ENCODE assay signal across 8 cellular contexts in genomic region chr1:27575861-27576331, GRCh38. TPM values are rescaled to one million over a fixed set of nuclear protein-coding genes. Genes with fewer than 3 reads are reported as not detected.
DNase-seq lines count a peak whose midpoint lies in the region; ATAC-seq and TF ChIP-seq lines count a peak whose summit lies in the region.

No MANE protein-coding gene starts in this region.

- H3K4me3 ChIP-seq in cardiac muscle cell (peak overlapping the region; percentile 28), parathyroid adenoma (ENCODE audit: low read depth, low read length) (peak overlapping the region; percentile 19)

- H3K9ac ChIP-seq in parathyroid adenoma: no peak overlapping the region

- H3K27ac ChIP-seq in cardiac muscle cell: peak overlapping the region; percentile 95
- H3K27ac ChIP-seq in parathyroid adenoma: no peak overlapping the region

- no peaks in the 10 kb centered on the region for H3K9me3 Mint-ChIP-seq in natural killer cell
- H3K9me3 Mint-ChIP-seq in natural killer cell treated with Interleukin-12 subunit alpha and Interleukin-12 subunit beta and Interleukin-15 and Interleukin-18, amount 100 ng/mL, for 72 hours: no peaks in the 10 kb centered on the region
- H3K9me3 Mint-ChIP-seq in T-helper 2 cell treated with Interferon-gamma antibody and Interleukin-4, amounts not matched to agents 5 μg/mL and 100 μg/mL, for 36 hours: no peaks in the 10 kb centered on the region

- H3K4me3 Mint-ChIP-seq in natural killer cell: peak overlapping the region; percentile 45
- no peak overlapping the region for H3K4me3 Mint-ChIP-seq in natural killer cell treated with Interleukin-12 subunit alpha and Interleukin-12 subunit beta and Interleukin-15 and Interleukin-18, amount 100 ng/mL, for 72 hours
- H3K4me3 Mint-ChIP-seq in T-helper 17 cell: no peak overlapping the region
- no peak overlapping the region for H3K4me3 Mint-ChIP-seq in T-helper 2 cell treated with Interferon-gamma antibody and Interleukin-4, amounts not matched to agents 5 μg/mL and 100 μg/mL, for 36 hours

- H3K27me3 Mint-ChIP-seq in natural killer cell (ENCODE audit: low read depth in 2 of 2) (no peaks in the 10 kb centered on the region), T-helper 17 cell (peaks cover 10% of the 10 kb centered on the region)
- H3K27me3 Mint-ChIP-seq in natural killer cell treated with Interleukin-12 subunit alpha and Interleukin-12 subunit beta and Interleukin-15 and Interleukin-18, amount 100 ng/mL, for 72 hours: no peaks in the 10 kb centered on the region
- H3K27me3 Mint-ChIP-seq in T-helper 2 cell treated with Interferon-gamma antibody and Interleukin-4, amounts not matched to agents 5 μg/mL and 100 μg/mL, for 36 hours (ENCODE audit: low read depth): peaks cover 20% of the 10 kb centered on the region

- peak in 1 of 3 donors; percentile 11 for ATAC-seq in natural killer cell
- ATAC-seq in natural killer cell treated with Interleukin-12 subunit alpha and Interleukin-12 subunit beta and Interleukin-15 and Interleukin-18, amount 100 ng/mL, for 72 hours: no peak
- peak; percentile 23 for ATAC-seq in T-helper 17 cell

- H3K27me3 ChIP-seq in cardiac muscle cell (no peaks in the 10 kb centered on the region), parathyroid adenoma (ENCODE audit: control insufficient read depth, insufficient read depth, low read length) (no peaks in the 10 kb centered on the region)

- no peak overlapping the region for H3K27ac Mint-ChIP-seq in natural killer cell
- H3K27ac Mint-ChIP-seq in natural killer cell treated with Interleukin-12 subunit alpha and Interleukin-12 subunit beta and Interleukin-15 and Interleukin-18, amount 100 ng/mL, for 72 hours: no peak overlapping the region
- H3K27ac Mint-ChIP-seq in T-helper 17 cell: no peak overlapping the region
- no peak overlapping the region for H3K27ac Mint-ChIP-seq in T-helper 2 cell treated with Interferon-gamma antibody and Interleukin-4, amounts not matched to agents 5 μg/mL and 100 μg/mL, for 36 hours

- H2AFZ ChIP-seq in parathyroid adenoma: no peak overlapping the region

- H3K9me3 ChIP-seq in T-helper 17 cell (ENCODE audit: control insufficient read depth, low read length, poor library complexity, severe bottlenecking) (no peaks in the 10 kb centered on the region), cardiac muscle cell (ENCODE audit: low read depth) (no peaks in the 10 kb centered on the region), parathyroid adenoma (ENCODE audit: control insufficient read depth, low read length) (no peaks in the 10 kb centered on the region)

- DNase-seq in natural killer cell (no peak), T-helper 17 cell (no peak), cardiac muscle cell (ENCODE audit: low read depth in 1 of 2, low spot score in 1 of 2) (peak; percentile 61 to 94), RKO (ENCODE audit: low spot score) (no peak), NCI-H1694 (lab: John Stamatoyannopoulos, UW) (no peak)
- no peak for DNase-seq in natural killer cell treated with Interleukin-12 subunit alpha and Interleukin-12 subunit beta and Interleukin-15 and Interleukin-18, amount 100 ng/mL, for 72 hours (ENCODE audit: low spot score)
- no peak for DNase-seq in T-helper 2 cell treated with Interferon-gamma antibody and Interleukin-4, amounts not matched to agents 5 μg/mL and 100 μg/mL, for 36 hours (ENCODE audit: low spot score)

- intact Hi-C loops in natural killer cell (cut with micrococcal nuclease): no loop called here

- peaks cover 55 to 62% of the 10 kb centered on the region in 2 donors for H3K4me1 Mint-ChIP-seq in natural killer cell
- H3K4me1 Mint-ChIP-seq in natural killer cell treated with Interleukin-12 subunit alpha and Interleukin-12 subunit beta and Interleukin-15 and Interleukin-18, amount 100 ng/mL, for 72 hours (ENCODE audit: low read depth in 2 of 2): peaks cover 31 to 45% of the 10 kb centered on the region in 2 donors
- H3K4me1 Mint-ChIP-seq in T-helper 17 cell: peaks cover 27% of the 10 kb centered on the region
- H3K4me1 Mint-ChIP-seq in T-helper 2 cell treated with Interferon-gamma antibody and Interleukin-4, amounts not matched to agents 5 μg/mL and 100 μg/mL, for 36 hours (ENCODE audit: low read depth): no peaks in the 10 kb centered on the region

- H3K36me3 Mint-ChIP-seq in natural killer cell (no peaks in the 10 kb centered on the region), T-helper 17 cell (ENCODE audit: low read depth) (no peaks in the 10 kb centered on the region)
- H3K36me3 Mint-ChIP-seq in natural killer cell treated with Interleukin-12 subunit alpha and Interleukin-12 subunit beta and Interleukin-15 and Interleukin-18, amount 100 ng/mL, for 72 hours: no peaks in the 10 kb centered on the region
- peaks cover 2% of the 10 kb centered on the region for H3K36me3 Mint-ChIP-seq in T-helper 2 cell treated with Interferon-gamma antibody and Interleukin-4, amounts not matched to agents 5 μg/mL and 100 μg/mL, for 36 hours (ENCODE audit: low read depth)

- peak overlapping the region; percentile 71 for H3K4me2 ChIP-seq in parathyroid adenoma (ENCODE audit: low read length)

- H3K4me1 ChIP-seq in cardiac muscle cell (ENCODE audit: low read depth) (peaks cover 65% of the 10 kb centered on the region), parathyroid adenoma (peaks cover 23% of the 10 kb centered on the region)

- H3K79me2 ChIP-seq in parathyroid adenoma: no peaks in the 10 kb centered on the region

- H3K36me3 ChIP-seq in cardiac muscle cell (no peaks in the 10 kb centered on the region), parathyroid adenoma (ENCODE audit: control insufficient read depth, insufficient read depth, low read length) (no peaks in the 10 kb centered on the region)

- TF ChIP-seq CTCF in natural killer cell (IDR thresholded peaks at IDR 0.05): no peak
- peak; percentile 12 for TF ChIP-seq CTCF in cardiac muscle cell (IDR thresholded peaks at IDR 0.05; ENCODE audit: low read depth, low read length)
- TF ChIP-seq CTCF in parathyroid adenoma (IDR thresholded peaks at IDR 0.05): no peak

RNA-seq across cellular contexts. Expression of gene AHDC1, which starts 28.0 kb away (rescaled TPM):
- 10 to 100 TPM; 39.6 to 67.0 (median 47.0) TPM for total RNA-seq in natural killer cell
- total RNA-seq in natural killer cell treated with Interleukin-12 subunit alpha and Interleukin-12 subunit beta and Interleukin-15 and Interleukin-18, amount 100 ng/mL, for 72 hours: 10 to 100 TPM; 38.8 to 42.9 TPM
- total RNA-seq in T-helper 17 cell: 10 to 100 TPM; 15.9 to 18.7 TPM
- total RNA-seq in cardiac muscle cell: 31.0 and 58.1 TPM in 2 replicates
- polyA plus RNA-seq in cardiac muscle cell: 16.3 and 21.1 TPM in 2 replicates

RNA-seq across cellular contexts. Expression of gene FGR, which starts 59.1 kb away (rescaled TPM):
- 100 to 1,000 TPM; 353 to 452 (median 362) TPM for total RNA-seq in natural killer cell
- total RNA-seq in natural killer cell treated with Interleukin-12 subunit alpha and Interleukin-12 subunit beta and Interleukin-15 and Interleukin-18, amount 100 ng/mL, for 72 hours: 10 to 100 TPM; 14.2 to 60.0 TPM
- total RNA-seq in T-helper 17 cell: 10 to 100 TPM in 1 of 2 donors, 1 to 10 TPM in 1; 3.3 to 12.6 TPM
- not detected in 2 replicates for total RNA-seq in cardiac muscle cell
- polyA plus RNA-seq in cardiac muscle cell: 0.14 and 0.18 TPM in 2 replicates

Comparison
In these comparisons a context has a peak if more than half of its experiments do, and no peak if none do; other contexts are left out.
1. RNA of gene FGR, which starts 59.1 kb away (total RNA-seq): 353 to 452 TPM in natural killer cell; 14.2 to 60.0 TPM in natural killer cell treated with Interleukin-12 subunit alpha and Interleukin-12 subunit beta and Interleukin-15 and Interleukin-18, amount 100 ng/mL, for 72 hours, 3.3 to 12.6 TPM in T-helper 17 cell and not detected in cardiac muscle cell; every median in the first group is over 4 times any median in the second.
2. DNase-seq: peak in cardiac muscle cell (2 of 2); none in natural killer cell (single experiment), natural killer cell treated with Interleukin-12 subunit alpha and Interleukin-12 subunit beta and Interleukin-15 and Interleukin-18, amount 100 ng/mL, for 72 hours (single experiment), T-helper 17 cell (0 of 3), RKO (single experiment), T-helper 2 cell treated with Interferon-gamma antibody and Interleukin-4, amounts not matched to agents 5 μg/mL and 100 μg/mL, for 36 hours (single experiment) and NCI-H1694 (single experiment).